ENCODE assay signal across 29 cellular contexts in genomic region chr13:111080642-111081041, GRCh38.
"Had no signal": no experiment of that assay in that cellular context is flagged by ENCODE, and none has a peak within 500 bp of the region (broad histone marks: within the 10 kb centered on the region; RNA-seq: fewer than 3 reads in every experiment).

No MANE protein-coding gene starts in this region.

- H3K4me1 ChIP-seq: adrenal gland, ascending aorta, breast epithelium had no signal

- H3K4me3 Mint-ChIP-seq: activated CD4-positive, alpha-beta memory T cell treated with anti-CD3 and anti-CD28 coated beads, Interleukin-2, amount 10 ng/mL, durations not matched to agents 7 days and 5 days; activated CD4-positive, alpha-beta T cell treated with anti-CD3 and anti-CD28 coated beads, Interleukin-2, amount 10 ng/mL, durations not matched to agents 7 days and 5 days; activated naive CD4-positive, alpha-beta T cell treated with anti-CD3 and anti-CD28 coated beads for 36 hours; activated naive CD4-positive, alpha-beta T cell treated with anti-CD3 and anti-CD28 coated beads, Interleukin-2, amount 50 U/mL, for 24 hours; activated naive CD8-positive, alpha-beta T cell treated with anti-CD3 and anti-CD28 coated beads for 36 hours; activated naive CD8-positive, alpha-beta T cell treated with anti-CD3 and anti-CD28 coated beads, Interleukin-2, amount 50 U/mL, for 24 hours; activated T-helper 1 cell treated with anti-CD3 and anti-CD28 coated beads, Interleukin-12 subunit alpha, Interleukin-12 subunit beta, Interleukin-2, Interleukin-4 antibody, amounts not matched to agents 30 ng/mL and 10 ng/mL and 1 ng/mL, durations not matched to agents 14 hours and 24 hours and 36 hours; brain; central memory CD8-positive, alpha-beta T cell; dendritic cell treated with granulocyte-macrophage colony-stimulating factor and Interleukin-4, amounts not matched to agents 40 ng/mL and 50 ng/mL, for 4 days had no signal

- H3K27me3 ChIP-seq: adrenal gland, ascending aorta, breast epithelium, cardiac muscle cell had no signal

- H3K4me3 ChIP-seq: adrenal gland, ascending aorta, breast epithelium, cardiac muscle cell, coronary artery, dorsolateral prefrontal cortex had no signal

- H3K9me3 ChIP-seq: adrenal gland had no signal

- H3K9me3 Mint-ChIP-seq: activated naive CD8-positive, alpha-beta T cell treated with anti-CD3 and anti-CD28 coated beads, Interleukin-2, amount 50 U/mL, for 24 hours had no signal

- H3K27me3 Mint-ChIP-seq: activated CD4-positive, alpha-beta T cell treated with anti-CD3 and anti-CD28 coated beads, Interleukin-2, amount 10 ng/mL, durations not matched to agents 7 days and 5 days; activated naive CD8-positive, alpha-beta T cell treated with anti-CD3 and anti-CD28 coated beads for 36 hours had no signal

- H3K27ac ChIP-seq: adrenal gland, ascending aorta, breast epithelium, cardiac muscle cell, coronary artery, dorsolateral prefrontal cortex had no signal

- H3K4me1 Mint-ChIP-seq: activated CD4-positive, alpha-beta memory T cell treated with anti-CD3 and anti-CD28 coated beads, Interleukin-2, amount 10 ng/mL, durations not matched to agents 7 days and 5 days; activated CD4-positive, alpha-beta T cell treated with anti-CD3 and anti-CD28 coated beads, Interleukin-2, amount 10 ng/mL, durations not matched to agents 7 days and 5 days; activated naive CD4-positive, alpha-beta T cell treated with anti-CD3 and anti-CD28 coated beads, Interleukin-2, amount 50 U/mL, for 24 hours; activated naive CD8-positive, alpha-beta T cell treated with anti-CD3 and anti-CD28 coated beads for 36 hours; activated naive CD8-positive, alpha-beta T cell treated with anti-CD3 and anti-CD28 coated beads, Interleukin-2, amount 50 U/mL, for 24 hours; brain; central memory CD8-positive, alpha-beta T cell had no signal

- H3K36me3 ChIP-seq: adrenal gland, ascending aorta, breast epithelium, cardiac muscle cell had no signal

- DNase-seq: activated CD4-positive, alpha-beta memory T cell treated with anti-CD3 and anti-CD28 coated beads, Interleukin-2, amount 10 ng/mL, durations not matched to agents 7 days and 5 days; activated CD4-positive, alpha-beta T cell treated with anti-CD3 and anti-CD28 coated beads for 1 hour; activated CD4-positive, alpha-beta T cell treated with anti-CD3 and anti-CD28 coated beads for 4 hours; activated CD4-positive, alpha-beta T cell treated with anti-CD3 and anti-CD28 coated beads, Interleukin-2, amount 10 ng/mL, durations not matched to agents 7 days and 5 days; activated CD4-positive, alpha-beta T cell treated with anti-CD3 and anti-CD28 coated beads, Interleukin-2, amount 50 U/mL, for 4 hours; activated effector memory CD4-positive, alpha-beta T cell treated with anti-CD3 and anti-CD28 coated beads, Interleukin-2, amount 50 U/mL, for 16 hours; activated naive CD4-positive, alpha-beta T cell treated with anti-CD3 and anti-CD28 coated beads for 36 hours; activated naive CD8-positive, alpha-beta T cell treated with anti-CD3 and anti-CD28 coated beads for 36 hours; activated naive CD8-positive, alpha-beta T cell treated with anti-CD3 and anti-CD28 coated beads, Interleukin-2, amount 50 U/mL, for 24 hours; activated T-cell treated with anti-CD3 and anti-CD28 coated beads, Interleukin-2, amount 50 U/mL, for 1 hour; activated T-cell treated with anti-CD3 and anti-CD28 coated beads, Interleukin-2, amount 50 U/mL, for 48 hours; adrenal gland; amygdala; dorsolateral prefrontal cortex; effector memory CD4-positive, alpha-beta T cell; erythroblast; foreskin fibroblast; head of caudate nucleus; T-helper 2 cell had no signal

- H3K27ac Mint-ChIP-seq: activated CD4-positive, alpha-beta memory T cell treated with anti-CD3 and anti-CD28 coated beads, Interleukin-2, amount 10 ng/mL, durations not matched to agents 7 days and 5 days; activated naive CD4-positive, alpha-beta T cell treated with anti-CD3 and anti-CD28 coated beads for 36 hours; activated naive CD4-positive, alpha-beta T cell treated with anti-CD3 and anti-CD28 coated beads, Interleukin-2, amount 50 U/mL, for 24 hours; activated naive CD8-positive, alpha-beta T cell treated with anti-CD3 and anti-CD28 coated beads for 36 hours; activated naive CD8-positive, alpha-beta T cell treated with anti-CD3 and anti-CD28 coated beads, Interleukin-2, amount 50 U/mL, for 24 hours; activated T-helper 1 cell treated with anti-CD3 and anti-CD28 coated beads, Interleukin-12 subunit alpha, Interleukin-12 subunit beta, Interleukin-2, Interleukin-4 antibody, amounts not matched to agents 30 ng/mL and 10 ng/mL and 1 ng/mL, durations not matched to agents 14 hours and 24 hours and 36 hours; activated T-helper 2 cell treated with anti-CD3 and anti-CD28 coated beads, Interferon-gamma antibody, Interleukin-2, Interleukin-4, amounts not matched to agents 10 μg/mL and 5 μg/mL and 100 μg/mL, durations not matched to agents 14 hours and 24 hours and 36 hours; brain; dendritic cell treated with granulocyte-macrophage colony-stimulating factor and Interleukin-4, amounts not matched to agents 40 ng/mL and 50 ng/mL, for 4 days had no signal

- ATAC-seq: activated naive CD8-positive, alpha-beta T cell treated with anti-CD3 and anti-CD28 coated beads, Interleukin-2, amount 50 U/mL, for 24 hours had no signal

- H3K36me3 Mint-ChIP-seq: activated naive CD4-positive, alpha-beta T cell treated with anti-CD3 and anti-CD28 coated beads, Interleukin-2, amount 50 U/mL, for 24 hours; activated naive CD8-positive, alpha-beta T cell treated with anti-CD3 and anti-CD28 coated beads for 36 hours; brain had no signal
